In genomic region chr2:44801289-44801675, GRCh38 we compare ENCODE assay signal across 1 cellular context.
TF ChIP-seq lines count a peak whose summit lies in the region.

No MANE protein-coding gene starts in this region.

TF ChIP-seq in WTC11, 78 proteins besides CTCF, POLR2A, EP300 and RAD21 (continued from another document):
- no peak for TF ChIP-seq E2F4 (CRISPR knock-in tag; IDR thresholded peaks at IDR 0.05; ENCODE audit: borderline replicate concordance, low read depth)
- no peak for TF ChIP-seq FOXP1 (CRISPR knock-in tag; IDR thresholded peaks at IDR 0.05; ENCODE audit: borderline replicate concordance)
- TF ChIP-seq ATF2 (CRISPR knock-in tag; IDR thresholded peaks at IDR 0.05; ENCODE audit: borderline replicate concordance, low read depth), result no peak
- TF ChIP-seq SP1 (CRISPR knock-in tag; conservative IDR thresholded peaks at IDR 0.05), result 0 out of 2 replicates have a peak, but pooled peaks have one; percentile 49
- peak; percentile 28; the same call in 1 of the 2 replicates for TF ChIP-seq FOXK1 (CRISPR knock-in tag; IDR thresholded peaks at IDR 0.05)
- no peak for TF ChIP-seq ZNF671 (CRISPR knock-in tag; IDR thresholded peaks at IDR 0.05)
- TF ChIP-seq ZNF425 (CRISPR knock-in tag; conservative IDR thresholded peaks at IDR 0.05), result no peak
- peak; percentile 29; the same call in 1 of the 2 replicates for TF ChIP-seq ETV6 (CRISPR knock-in tag; IDR thresholded peaks at IDR 0.05)
